ENCODE assay signal across 8 cellular contexts in genomic region chr5:176648467-176649194, GRCh38. TPM values are rescaled to one million over a fixed set of nuclear protein-coding genes. Genes with fewer than 3 reads are reported as not detected.
DNase-seq lines count a peak whose midpoint lies in the region; ATAC-seq and TF ChIP-seq lines count a peak whose summit lies in the region.

No MANE protein-coding gene starts in this region.

- no peak for TF ChIP-seq POLR2A in prostate gland (IDR thresholded peaks at IDR 0.05)

- H3K4me1 ChIP-seq in heart right ventricle (peaks cover 10 to 33% (median 20%) of the 10 kb centered on the region in 9 donors), mesodermal cell (ENCODE audit: control insufficient read depth, insufficient read depth, low read length, poor library complexity, severe bottlenecking) (peaks cover 9% of the 10 kb centered on the region), upper lobe of right lung (peaks cover 15% of the 10 kb centered on the region), prostate gland (replicated peaks) (peaks cover 4% of the 10 kb centered on the region)

- no peak for ATAC-seq in heart right ventricle
- ATAC-seq in upper lobe of right lung: no peak
- no peak for ATAC-seq in HG02852 (IDR thresholded peaks at IDR 0.05; ENCODE audit: unreplicated experiment)
- ATAC-seq in omental fat pad (ENCODE audit: low FRiP score): no peak

- no peaks in the 10 kb centered on the region for H3K9me3 ChIP-seq in heart right ventricle
- H3K9me3 ChIP-seq in mesodermal cell (ENCODE audit: control insufficient read depth, low read length): no peaks in the 10 kb centered on the region
- no peaks in the 10 kb centered on the region for H3K9me3 ChIP-seq in upper lobe of right lung
- H3K9me3 ChIP-seq in prostate gland: no peaks in the 10 kb centered on the region

- DNase-seq in heart right ventricle (no peak), cardiac septum (ENCODE audit: low spot score) (no peak), astrocyte of the spinal cord (ENCODE audit: low read depth, low spot score) (no peak), upper lobe of right lung (peak; percentile 53), prostate gland (ENCODE audit: low spot score) (no peak), omental fat pad (ENCODE audit: low spot score) (no peak)

- H3K4me3 ChIP-seq in heart right ventricle: peak overlapping the region in 9 of 10 donors; percentile 51 to 90 (median 79)
- peak overlapping the region; percentile 76 for H3K4me3 ChIP-seq in astrocyte of the spinal cord (ENCODE audit: low read depth, low read length)
- peak overlapping the region; percentile 69 for H3K4me3 ChIP-seq in mesodermal cell (ENCODE audit: extremely low read depth, insufficient read depth, low read length, poor library complexity, severe bottlenecking)
- peak overlapping the region; percentile 75 for H3K4me3 ChIP-seq in upper lobe of right lung
- peak overlapping the region in 1 of 2 donors; percentile 54 for H3K4me3 ChIP-seq in prostate gland

- intact Hi-C loops in heart right ventricle (cut with DNase I): loop anchor here in 5 of 10 donors (5.0 to 10.0 kb wide), 3 partner anchors 74 to 201 kb away; partner anchors contain the start of gene FAF2 (in 1 of the 5)
- intact Hi-C loops in cardiac septum (cut with DNase I): loop anchor here (5.0 kb wide), 2 partner anchors 106 to 231 kb away; partner anchors contain the start of gene CLTB
- intact Hi-C loops in upper lobe of right lung (cut with DNase I): no loop called here
- intact Hi-C loops in prostate gland (cut with DNase I): loop anchor here (10.0 kb wide), 1 partner anchor 234 kb away; the partner anchor contains the start of gene CLTB

- in situ Hi-C loops in astrocyte of the spinal cord (cut with HindIII; ENCODE audit: low sequenced_read_pairs): no loop called here

- H3K36me3 ChIP-seq in heart right ventricle: peaks cover 0 to 16% (median 11%) of the 10 kb centered on the region in 9 donors
- H3K36me3 ChIP-seq in mesodermal cell (ENCODE audit: control insufficient read depth, insufficient read depth, low read length): peaks cover 13% of the 10 kb centered on the region
- peaks cover 10% of the 10 kb centered on the region for H3K36me3 ChIP-seq in upper lobe of right lung
- H3K36me3 ChIP-seq in prostate gland: no peaks in the 10 kb centered on the region

- peak overlapping the region in 8 of 10 donors; percentile 7 to 92 (median 81) for H3K27ac ChIP-seq in heart right ventricle
- H3K27ac ChIP-seq in mesodermal cell (ENCODE audit: low read depth, low read length, severe bottlenecking): no peak overlapping the region
- peak overlapping the region; percentile 77 for H3K27ac ChIP-seq in upper lobe of right lung
- peak overlapping the region in 1 of 2 donors; percentile 48 for H3K27ac ChIP-seq in prostate gland

- TF ChIP-seq CTCF in heart right ventricle (IDR thresholded peaks at IDR 0.05) (no peak), astrocyte of the spinal cord (IDR thresholded peaks at IDR 0.05; ENCODE audit: low read depth, low read length) (no peak), upper lobe of right lung (IDR thresholded peaks at IDR 0.05) (no peak), prostate gland (IDR thresholded peaks at IDR 0.05) (no peak), omental fat pad (IDR thresholded peaks at IDR 0.05) (no peak)

- H3K27me3 ChIP-seq in heart right ventricle (no peaks in the 10 kb centered on the region), upper lobe of right lung (no peaks in the 10 kb centered on the region), prostate gland (replicated peaks; ENCODE audit: insufficient read depth) (no peaks in the 10 kb centered on the region)

- WGBS in heart right ventricle, 2 donors: 80% methylated on average over 15 of the region's 15 CpGs
- 85 to 92% methylated on average over 11 to 12 of the region's 15 CpGs for WGBS in mesodermal cell (ENCODE audit: insufficient coverage in 2 of 2), 2 experiments
- 76% methylated on average over 15 of the region's 15 CpGs for WGBS in prostate gland

RNA-seq across cellular contexts. Expression of gene TSPAN17, which starts 1.3 kb away (rescaled TPM):
- 10 to 100 TPM; 20.8 to 48.3 (median 27.3) TPM for total RNA-seq in heart right ventricle
- polyA plus RNA-seq in heart right ventricle: 10 to 100 TPM; 13.2 to 27.6 TPM
- 30.2 TPM for total RNA-seq in cardiac septum
- polyA plus RNA-seq in mesodermal cell (2013, experiment 1 of 2): 37.5 TPM
- 30.0 TPM for polyA plus RNA-seq in mesodermal cell (2013, experiment 2 of 2)
- total RNA-seq in upper lobe of right lung: 31.8 TPM
- total RNA-seq in prostate gland: 10 to 100 TPM; 17.6 to 38.1 TPM
- total RNA-seq in omental fat pad: 10 to 100 TPM in 3 of 4 donors, 1 to 10 TPM in 1; 8.9 to 16.9 (median 15.1) TPM

RNA-seq across cellular contexts. Expression of gene EIF4E1B, which starts 18.2 kb away (rescaled TPM):
- total RNA-seq in heart right ventricle (not detected), cardiac septum (not detected), upper lobe of right lung (not detected), prostate gland (1 to 10 TPM in 1 of 2 donors, not detected in 1; 1.6 TPM), omental fat pad (not detected)
- polyA plus RNA-seq in heart right ventricle: not detected
- polyA plus RNA-seq in mesodermal cell (2013, experiment 1 of 2): not detected
- not detected for polyA plus RNA-seq in mesodermal cell (2013, experiment 2 of 2)

RNA-seq across cellular contexts. Expression of gene SNCB, which starts 18.3 kb away (rescaled TPM):
- total RNA-seq in heart right ventricle: under 1 TPM in 2 of 10 donors, not detected in 8; 0.35 to 0.39 TPM
- polyA plus RNA-seq in heart right ventricle: not detected
- total RNA-seq in cardiac septum: 0.43 TPM
- polyA plus RNA-seq in mesodermal cell (2013, experiment 1 of 2): not detected
- polyA plus RNA-seq in mesodermal cell (2013, experiment 2 of 2): not detected
- not detected for total RNA-seq in upper lobe of right lung
- total RNA-seq in prostate gland: not detected
- not detected for total RNA-seq in omental fat pad

RNA-seq across cellular contexts. Expression of gene GPRIN1, which starts 38.7 kb away (rescaled TPM):
- total RNA-seq in heart right ventricle (1 to 10 TPM in 1 of 10 donors, under 1 TPM in 9; 0.06 to 1.0 (median 0.38) TPM), cardiac septum (0.48 TPM), upper lobe of right lung (1.4 TPM), prostate gland (1 to 10 TPM in 1 of 2 donors, under 1 TPM in 1; 0.14 to 6.6 TPM), omental fat pad (1 to 10 TPM in 2 of 4 donors, under 1 TPM in 2; 0.37 to 1.9 (median 0.90) TPM)
- under 1 TPM; 0.22 to 0.26 TPM for polyA plus RNA-seq in heart right ventricle
- 2.4 TPM for polyA plus RNA-seq in mesodermal cell (2013, experiment 1 of 2)
- polyA plus RNA-seq in mesodermal cell (2013, experiment 2 of 2): 1.6 TPM
